Comparison of ENCODE assay signal across 13 cellular contexts in the genomic region with DNA sequence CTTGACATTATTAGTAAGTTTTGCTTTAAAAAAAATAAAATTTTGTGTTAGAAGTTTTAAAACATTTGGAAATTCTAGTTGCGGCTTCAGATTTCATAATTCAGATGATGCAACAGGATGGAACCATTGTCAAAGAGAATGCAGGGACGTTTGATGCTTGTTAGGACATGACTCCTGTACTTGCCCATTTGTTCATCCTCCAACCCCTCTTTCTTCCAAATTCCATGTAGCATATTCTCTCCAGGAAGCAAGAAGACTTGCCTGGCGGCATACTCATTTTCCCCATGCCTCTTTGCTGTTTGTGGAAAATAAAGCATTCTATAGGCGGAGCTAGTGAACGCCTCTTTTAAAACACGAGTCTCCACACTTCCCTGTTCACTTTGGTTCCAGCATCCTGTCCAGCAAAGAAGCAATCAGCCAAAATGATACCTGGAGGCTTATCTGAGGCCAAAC. TPM values are rescaled to one million over a fixed set of nuclear protein-coding genes. Genes with fewer than 3 reads are reported as not detected.
DNase-seq lines count a peak whose midpoint lies in the region; ATAC-seq, FAIRE-seq and TF ChIP-seq lines count a peak whose summit lies in the region.
"Had no signal": no experiment of that assay in that cellular context is flagged by ENCODE, and none has a peak within 500 bp of the region (broad histone marks: within the 10 kb centered on the region; RNA-seq: fewer than 3 reads in every experiment).

A gene with protein sequence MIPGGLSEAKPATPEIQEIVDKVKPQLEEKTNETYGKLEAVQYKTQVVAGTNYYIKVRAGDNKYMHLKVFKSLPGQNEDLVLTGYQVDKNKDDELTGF (plus strand): TSS at position 378 of the 453 bp plus-strand sequence. CDS start 45 bp downstream, at position 423.

- no peaks in the 10 kb centered on the region for H3K27me3 ChIP-seq in lower lobe of right lung (ENCODE audit: low read depth)
- H3K27me3 ChIP-seq in upper lobe of left lung = no peaks in the 10 kb centered on the region
- no peaks in the 10 kb centered on the region for H3K27me3 ChIP-seq in gastrocnemius medialis

- H3K36me3 ChIP-seq in lower lobe of right lung = no peaks in the 10 kb centered on the region
- no peaks in the 10 kb centered on the region for H3K36me3 ChIP-seq in upper lobe of left lung
- no peaks in the 10 kb centered on the region for H3K36me3 ChIP-seq in gastrocnemius medialis
- H3K36me3 ChIP-seq: SJSA1 had no signal

- DNase-seq in NB4 (ENCODE audit: low read depth) (peak; percentile 79), MCF 10A (ENCODE audit: unreplicated experiment) (peak; percentile 96), lower lobe of right lung (no peak), upper lobe of left lung (no peak), cerebellar nuclear complex (lab: John Stamatoyannopoulos, UW) (no peak), gastrocnemius medialis (no peak), RCC 7860 (ENCODE audit: low spot score) (no peak)
- DNase-seq: activated CD8-positive, alpha-beta T cell treated with anti-CD3 and anti-CD28 coated beads for 36 hours; activated naive CD8-positive, alpha-beta T cell treated with anti-CD3 and anti-CD28 coated beads for 36 hours; DMS153; nephron progenitor cell had no signal

- H3K27ac Mint-ChIP-seq in MCF 10A (ENCODE audit: low read depth, unreplicated experiment) = peak within 1 kb of the TSS; percentile 60
- H3K27ac Mint-ChIP-seq: activated CD8-positive, alpha-beta T cell treated with anti-CD3 and anti-CD28 coated beads for 36 hours; activated naive CD8-positive, alpha-beta T cell treated with anti-CD3 and anti-CD28 coated beads for 36 hours; nephron progenitor cell had no signal

- no peaks in the 10 kb centered on the region for H3K9me3 ChIP-seq in lower lobe of right lung
- H3K9me3 ChIP-seq in upper lobe of left lung = peaks cover 0 to 4% (median 0%) of the 10 kb centered on the region in 4 donors
- peaks cover 0 to 7% (median 0%) of the 10 kb centered on the region in 3 donors for H3K9me3 ChIP-seq in gastrocnemius medialis
- H3K9me3 ChIP-seq: SJSA1 had no signal

- in situ Hi-C loops in gastrocnemius medialis (cut with MboI; ENCODE audit: low sequenced_read_pairs in 4 of 4) = no loop called here

- peak; percentile 76 for TF ChIP-seq POLR2A in NB4 (IDR thresholded peaks at IDR 0.05; ENCODE audit: extremely low read depth, insufficient read length)
- TF ChIP-seq POLR2A in upper lobe of left lung (IDR thresholded peaks at IDR 0.05) = peak in 1 of 4 donors; percentile 32
- no peak for TF ChIP-seq POLR2A in gastrocnemius medialis (IDR thresholded peaks at IDR 0.05)

- intact Hi-C loops in MCF 10A (cut with micrococcal nuclease) = no loop called here
- intact Hi-C loops in lower lobe of right lung (cut with DNase I) = no loop called here
- intact Hi-C loops in gastrocnemius medialis (cut with DNase I; ENCODE audit: low total_unique reads) = no loop called here

- TF ChIP-seq EP300 in upper lobe of left lung (IDR thresholded peaks at IDR 0.05) = no peak

- no peak for FAIRE-seq in RCC 7860 (lab: Jason Lieb, UNC)

- H3K4me3 Mint-ChIP-seq in MCF 10A (ENCODE audit: unreplicated experiment) = peak within 1 kb of the TSS; percentile 75
- H3K4me3 Mint-ChIP-seq: activated CD8-positive, alpha-beta T cell treated with anti-CD3 and anti-CD28 coated beads for 36 hours; activated naive CD8-positive, alpha-beta T cell treated with anti-CD3 and anti-CD28 coated beads for 36 hours; nephron progenitor cell had no signal

- H3K4me1 Mint-ChIP-seq in MCF 10A (ENCODE audit: insufficient read depth, unreplicated experiment) = peaks cover 5% of the 10 kb centered on the region
- H3K4me1 Mint-ChIP-seq: nephron progenitor cell had no signal

- POLR2A ChIA-PET in MCF 10A (lab: Yijun Ruan, JAX) = interaction anchor here (0.6 to 3.6 kb wide), 21 partner anchors 11 to 1249 kb away, joined by 3 to 59 read pairs (median 4); a partner anchor contains a TSS

- 38 to 45% methylated on average over 6 of the region's 6 CpGs for WGBS in upper lobe of left lung, 2 donors

- no TSS peak for BruUV-seq in MCF 10A (replicated peaks; lab: Mats Ljungman, UMichigan)

- H3K36me3 Mint-ChIP-seq in MCF 10A (ENCODE audit: insufficient read depth, unreplicated experiment) = peaks cover 30% of the 10 kb centered on the region
- H3K36me3 Mint-ChIP-seq: activated naive CD8-positive, alpha-beta T cell treated with anti-CD3 and anti-CD28 coated beads for 36 hours had no signal

- no peaks in the 10 kb centered on the region for H3K9me3 Mint-ChIP-seq in MCF 10A (ENCODE audit: unreplicated experiment)

- TF ChIP-seq CTCF in NB4 (IDR thresholded peaks at IDR 0.05; ENCODE audit: low read depth, low read length) (no peak), MCF 10A (IDR thresholded peaks at IDR 0.05; ENCODE audit: unreplicated experiment) (no peak), lower lobe of right lung (IDR thresholded peaks at IDR 0.05) (no peak), upper lobe of left lung (IDR thresholded peaks at IDR 0.05) (no peak), gastrocnemius medialis (IDR thresholded peaks at IDR 0.05 in 4 of 5, conservative IDR thresholded peaks at IDR 0.05 in 1 of 5) (no peak)

- CTCF ChIA-PET in MCF 10A (lab: Yijun Ruan, JAX) = interaction anchor here (0.6 to 2.5 kb wide), 5 partner anchors 11 to 60 kb away, joined by 3 to 26 read pairs (median 6); a partner anchor contains a TSS

- H3K4me3 ChIP-seq in NB4 (ENCODE audit: low read depth, low read length) (peak within 1 kb of the TSS; percentile 69), lower lobe of right lung (peak within 1 kb of the TSS; percentile 43), upper lobe of left lung (peak within 1 kb of the TSS in 3 of 4 donors; percentile 15 to 41 (median 33)), gastrocnemius medialis (no peak within 1 kb of the TSS)
- H3K4me3 ChIP-seq: SJSA1 had no signal

- peak in 1 of 2 donors; percentile 31 for ATAC-seq in lower lobe of right lung
- ATAC-seq in upper lobe of left lung (ENCODE audit: low FRiP score in 2 of 2) = peak in 1 of 2 donors; percentile 55
- no peak for ATAC-seq in gastrocnemius medialis
- ATAC-seq: activated CD8-positive, alpha-beta T cell treated with anti-CD3 and anti-CD28 coated beads for 36 hours had no signal

- H3K27me3 Mint-ChIP-seq in MCF 10A (ENCODE audit: insufficient read depth, unreplicated experiment) = no peaks in the 10 kb centered on the region
- H3K27me3 Mint-ChIP-seq: activated CD8-positive, alpha-beta T cell treated with anti-CD3 and anti-CD28 coated beads for 36 hours had no signal

- peak within 1 kb of the TSS; percentile 25 for H3K27ac ChIP-seq in lower lobe of right lung
- peak within 1 kb of the TSS in 3 of 4 donors; percentile 27 to 56 (median 49) for H3K27ac ChIP-seq in upper lobe of left lung
- no peak within 1 kb of the TSS for H3K27ac ChIP-seq in gastrocnemius medialis
- H3K27ac ChIP-seq: SJSA1 had no signal

- H3K4me1 ChIP-seq in lower lobe of right lung (no peaks in the 10 kb centered on the region), upper lobe of left lung (no peaks in the 10 kb centered on the region), gastrocnemius medialis (no peaks in the 10 kb centered on the region)
- H3K4me1 ChIP-seq: SJSA1 had no signal

RNA-seq across cellular contexts. Expression of the gene that starts here (rescaled TPM):
- total RNA-seq in MCF 10A (2022) (133 and 145 TPM in 2 replicates), lower lobe of right lung (39.5 TPM), upper lobe of left lung (10 to 100 TPM in 5 of 6 donors, 1 to 10 TPM in 1; 6.0 to 40.5 (median 16.4) TPM), gastrocnemius medialis (1 to 10 TPM in 1 of 4 donors, under 1 TPM in 1, not detected in 2; 0.58 to 2.4 TPM)
- total RNA-seq: activated CD8-positive, alpha-beta T cell treated with anti-CD3 and anti-CD28 coated beads for 36 hours; activated naive CD8-positive, alpha-beta T cell treated with anti-CD3 and anti-CD28 coated beads for 36 hours; SJSA1; temporal lobe had no signal

Comparison
In these comparisons a context has a peak if more than half of its experiments do, and no peak if none do; other contexts are left out.
1. DNase-seq: peak in NB4 (single experiment) and MCF 10A (single experiment); none in lower lobe of right lung (single experiment), upper lobe of left lung (0 of 2), cerebellar nuclear complex (0 of 2), gastrocnemius medialis (0 of 2) and RCC 7860 (single experiment).
2. H3K4me3 ChIP-seq: peak in NB4 (single experiment), lower lobe of right lung (single experiment) and upper lobe of left lung (3 of 4); none in gastrocnemius medialis (0 of 4).
3. H3K27ac ChIP-seq: peak in lower lobe of right lung (single experiment) and upper lobe of left lung (3 of 4); none in gastrocnemius medialis (0 of 4).